26 cellular contexts compared by ENCODE assay signal in genomic region chr17:79413591-79413990, GRCh38.
DNase-seq lines count a peak whose midpoint lies in the region; ATAC-seq and TF ChIP-seq lines count a peak whose summit lies in the region.
"Had no signal": no experiment of that assay in that cellular context is flagged by ENCODE, and none has a peak within 500 bp of the region (broad histone marks: within the 10 kb centered on the region; RNA-seq: fewer than 3 reads in every experiment).

No MANE protein-coding gene starts in this region.

- H3K4me1 ChIP-seq in body of pancreas, result peaks cover 3% of the 10 kb centered on the region
- peaks cover 0 to 7% (median 3%) of the 10 kb centered on the region in 4 donors for H3K4me1 ChIP-seq in transverse colon
- H3K4me1 ChIP-seq: colonic mucosa, lower lobe of right lung, psoas muscle had no signal

- H3K9me3 ChIP-seq in body of pancreas (no peaks in the 10 kb centered on the region), transverse colon (no peaks in the 10 kb centered on the region)
- H3K9me3 ChIP-seq: colonic mucosa, esophagus muscularis mucosa, lower lobe of right lung, psoas muscle, suprapubic skin had no signal

- H3K27ac ChIP-seq in body of pancreas (no peak overlapping the region), transverse colon (no peak overlapping the region)
- H3K27ac ChIP-seq: brain microvascular endothelial cell, C4-2B, colonic mucosa, esophagus muscularis mucosa, lower lobe of right lung, psoas muscle, SK-N-MC, skin epidermis, suprapubic skin had no signal

- intact Hi-C loops in body of pancreas (cut with DNase I), result no loop called here
- intact Hi-C loops in transverse colon (cut with DNase I; ENCODE audit: low total_unique reads), result loop anchor here (10.0 kb wide), 1 partner anchor 191 kb away; no protein-coding TSS in a partner anchor

- H3K4me3 ChIP-seq in LNCaP clone FGC (ENCODE audit: low read depth, low read length) (no peak overlapping the region), body of pancreas (no peak overlapping the region), transverse colon (no peak overlapping the region)
- H3K4me3 ChIP-seq: colonic mucosa, esophagus muscularis mucosa, lower lobe of right lung, psoas muscle, SK-N-MC, skin epidermis, suprapubic skin had no signal

- H3K36me3 ChIP-seq in body of pancreas (replicated peaks in 1 of 2; ENCODE audit: insufficient read depth in 1 of 2, low read depth in 2 of 2) (no peaks in the 10 kb centered on the region), transverse colon (no peaks in the 10 kb centered on the region)
- H3K36me3 ChIP-seq: brain microvascular endothelial cell, colonic mucosa, esophagus muscularis mucosa, lower lobe of right lung, suprapubic skin had no signal

- H3K27me3 ChIP-seq in body of pancreas, result peaks cover 0 to 13% of the 10 kb centered on the region in 2 donors
- H3K27me3 ChIP-seq in transverse colon, result peaks cover 13% of the 10 kb centered on the region
- H3K27me3 ChIP-seq: brain microvascular endothelial cell, colonic mucosa had no signal

- TF ChIP-seq EP300 in transverse colon (IDR thresholded peaks at IDR 0.05; ENCODE audit: low read depth), result no peak

- TF ChIP-seq POLR2A in body of pancreas (IDR thresholded peaks at IDR 0.05) (no peak), transverse colon (IDR thresholded peaks at IDR 0.05) (no peak)

- 0 to 20% methylated on average over 2 to 11 of the region's 11 CpGs for WGBS in body of pancreas, 2 donors
- 43% methylated on average over 5 of the region's 11 CpGs; no CpG with 5 or more reads in 1 of the 2 donors for WGBS in transverse colon (ENCODE audit: low coverage in 1 of 2), 2 donors

- DNase-seq in COR-L47 (lab: John Stamatoyannopoulos, UW) (peak; percentile 75), LNCaP clone FGC (ENCODE audit: low read depth) (peak; percentile 72), NCI-H2171 (lab: John Stamatoyannopoulos, UW) (peak; percentile 69), body of pancreas (peak in 3 of 4 donors; percentile 39 to 59 (median 52)), MV-4-11 (lab: John Stamatoyannopoulos, UW) (no peak), H4 (ENCODE audit: low spot score) (no peak), transverse colon (no peak)
- DNase-seq: activated CD4-positive, alpha-beta T cell treated with anti-CD3 and anti-CD28 coated beads, Interleukin-2, amount 50 U/mL, for 48 hours; activated effector memory CD4-positive, alpha-beta T cell treated with Interleukin-2 at 50 U/mL for 16 hours; brain microvascular endothelial cell; colonic mucosa; hippocampal formation; KG1; lower lobe of right lung; NCI-H226; psoas muscle; stimulated activated CD4-positive, alpha-beta T cell treated with anti-CD3 and anti-CD28 coated beads, Interleukin-1b, Interleukin-23, amount 100 ng/mL, for 48 hours had no signal

- in situ Hi-C loops in transverse colon (cut with MboI; ENCODE audit: low pct_ligation_motif_present in 1 of 4, low pct_unique_long_range_greater_than_20kb in 1 of 4, low sequenced_read_pairs in 3 of 4), result no loop called here

- no peak for ATAC-seq in body of pancreas
- no peak for ATAC-seq in HG02623 (IDR thresholded peaks at IDR 0.05; ENCODE audit: unreplicated experiment)
- ATAC-seq: HCT116; lower lobe of right lung; psoas muscle; stimulated activated effector memory CD8-positive, alpha-beta T cell treated with anti-CD3 and anti-CD28 coated beads, Interleukin-12 subunit alpha, Interleukin-12 subunit beta, amount 100 ng/mL, for 72 hours; WTC11 had no signal

- TF ChIP-seq CTCF in LNCaP clone FGC (IDR thresholded peaks at IDR 0.05; ENCODE audit: control insufficient read depth, extremely low read depth, insufficient read depth), result no peak
- no peak for TF ChIP-seq CTCF in body of pancreas (IDR thresholded peaks at IDR 0.05)
- TF ChIP-seq CTCF in transverse colon (IDR thresholded peaks at IDR 0.05), result no peak

Comparison
In these comparisons a context has a peak if more than half of its experiments do, and no peak if none do; other contexts are left out.
1. DNase-seq: peak in COR-L47 (single experiment), LNCaP clone FGC (single experiment), NCI-H2171 (single experiment) and body of pancreas (3 of 4); none in MV-4-11 (single experiment), H4 (single experiment) and transverse colon (single experiment).